In genomic region chr5:96087939-96088338, GRCh38 we compare ENCODE assay signal across 22 cellular contexts.
A peak's percentile ranks its signal among the peaks of the same experiment; 100 is the strongest.
DNase-seq lines count a peak whose midpoint lies in the region; ATAC-seq, FAIRE-seq and TF ChIP-seq lines count a peak whose summit lies in the region.
"Had no signal": no experiment of that assay in that cellular context is flagged by ENCODE, and none has a peak within 500 bp of the region (broad histone marks: within the 10 kb centered on the region; RNA-seq: fewer than 3 reads in every experiment).

No MANE protein-coding gene starts in this region.

- WGBS in A549 (ENCODE audit: missing lambda C conversion rate) = 13% methylated on average over 3 of the region's 3 CpGs
- WGBS in HepG2 (ENCODE audit: low lambda C conversion rate) = 28% methylated on average over 3 of the region's 3 CpGs
- 42 to 49% (median 45%) methylated on average over 3 of the region's 3 CpGs for WGBS in ovary, 3 donors

- intact Hi-C loops in HepG2 (cut with micrococcal nuclease; ENCODE audit: unreplicated experiment) (no loop called here), natural killer cell (cut with micrococcal nuclease) (no loop called here), ovary (cut with DNase I) (no loop called here)

- H3K27ac Mint-ChIP-seq in natural killer cell = no peak overlapping the region
- H3K27ac Mint-ChIP-seq: CD8-positive, alpha-beta memory T cell had no signal

- H2AFZ ChIP-seq in HepG2 (ENCODE audit: low read length) = no peak overlapping the region

- POLR2A ChIA-PET in A549 (lab: Yijun Ruan, JAX) = no interaction called here
- POLR2A ChIA-PET in HepG2 (lab: Yijun Ruan, JAX) = interaction anchor here (1.3 kb wide), 1 partner anchor 9 kb away, joined by 4 read pairs; no protein-coding TSS in a partner anchor

- no peaks in the 10 kb centered on the region for H3K9me3 Mint-ChIP-seq in natural killer cell
- H3K9me3 Mint-ChIP-seq: CD8-positive, alpha-beta memory T cell had no signal

- H3K36me3 ChIP-seq in HepG2 (replicated peaks in 1 of 2; ENCODE audit: control insufficient read depth in 1 of 2, insufficient read depth in 2 of 2, low read length in 2 of 2) (no peaks in the 10 kb centered on the region), ovary (no peaks in the 10 kb centered on the region)
- H3K36me3 ChIP-seq: BLaER1, SJSA1 had no signal

- TF ChIP-seq EP300 in A549 (IDR thresholded peaks at IDR 0.05) (peak in 1 of 2 experiments; percentile 16; a peak in 1 of 5 replicates), HepG2 (IDR thresholded peaks at IDR 0.05; ENCODE audit: low read depth in 2 of 2, low read length in 2 of 2) (no peak), HepG2 (CRISPR knock-in tag; IDR thresholded peaks at IDR 0.05; ENCODE audit: borderline replicate concordance) (no peak), ovary (IDR thresholded peaks at IDR 0.05) (no peak)

- ATAC-seq in A549 (peak in 1 of 2 experiments; percentile 47; a peak in 2 of 6 replicates), HepG2 (no peak; the same call in 2 of the 3 replicates), natural killer cell (no peak), SK-N-SH treated with all-trans-retinoic acid at 6 μM for 48 hours (no peak)

- FAIRE-seq in A549 (lab: Jason Lieb, UNC) = no peak
- FAIRE-seq in HepG2 (lab: Jason Lieb, UNC) = peak; percentile 8
- FAIRE-seq: GM12891, GM18507 had no signal

- no peaks in the 10 kb centered on the region for H3K4me1 Mint-ChIP-seq in natural killer cell
- H3K4me1 Mint-ChIP-seq: CD8-positive, alpha-beta memory T cell had no signal

- peaks cover 41% of the 10 kb centered on the region for H3K4me1 ChIP-seq in A549
- peaks cover 37% of the 10 kb centered on the region for H3K4me1 ChIP-seq in HepG2 (ENCODE audit: insufficient read depth, low read length)
- H3K4me1 ChIP-seq in ovary (ENCODE audit: insufficient read depth) = no peaks in the 10 kb centered on the region

- H3K4me3 ChIP-seq in A549 = no peak overlapping the region
- H3K4me3 ChIP-seq in HepG2 (replicated peaks in 1 of 3; ENCODE audit: insufficient read depth in 1 of 3, low read depth in 2 of 3, low read length in 3 of 3) = no peak overlapping the region
- H3K4me3 ChIP-seq in ovary = no peak overlapping the region
- H3K4me3 ChIP-seq: BLaER1, SJSA1 had no signal

- CTCF ChIA-PET in A549 (lab: Yijun Ruan, JAX) = interaction anchor here (1.1 kb wide), 1 partner anchor 248 kb away, joined by 4 read pairs; no protein-coding TSS in a partner anchor
- CTCF ChIA-PET in HepG2 (lab: Yijun Ruan, JAX; ENCODE audit: low intra/inter-chr PET ratio, low total read pairs) = no interaction called here

- peak overlapping the region; percentile 27 to 43; a peak in 3 of 6 replicates for H3K27ac ChIP-seq in A549
- no peak overlapping the region for H3K27ac ChIP-seq in HepG2 (ENCODE audit: extremely low read length, insufficient read depth, low read length)
- H3K27ac ChIP-seq in ovary = no peak overlapping the region
- H3K27ac ChIP-seq: BLaER1, SJSA1 had no signal

- no peak overlapping the region for H3K4me3 Mint-ChIP-seq in natural killer cell
- H3K4me3 Mint-ChIP-seq: CD8-positive, alpha-beta memory T cell had no signal

- H3K36me3 Mint-ChIP-seq in natural killer cell = no peaks in the 10 kb centered on the region
- H3K36me3 Mint-ChIP-seq: CD8-positive, alpha-beta memory T cell had no signal

- H3K9me3 ChIP-seq in A549 = no peaks in the 10 kb centered on the region
- H3K9me3 ChIP-seq in HepG2 (ENCODE audit: low read length) = no peaks in the 10 kb centered on the region
- no peaks in the 10 kb centered on the region for H3K9me3 ChIP-seq in ovary
- H3K9me3 ChIP-seq: BLaER1, SJSA1 had no signal

- H3K9ac ChIP-seq in HepG2 (ENCODE audit: insufficient read depth, low read depth, low read length) = no peak overlapping the region
- H3K9ac ChIP-seq: BLaER1 had no signal

- TF ChIP-seq CTCF in A549 (IDR thresholded peaks at IDR 0.05) (no peak), HepG2 (CRISPR knock-in tag; IDR thresholded peaks at IDR 0.05) (no peak), natural killer cell (IDR thresholded peaks at IDR 0.05) (no peak), ovary (IDR thresholded peaks at IDR 0.05) (no peak)

- TF ChIP-seq RAD21 in A549 (conservative IDR thresholded peaks at IDR 0.05 in 1 of 2, IDR thresholded peaks at IDR 0.05 in 1 of 2) = no peak
- no peak for TF ChIP-seq RAD21 in HepG2 (CRISPR knock-in tag; IDR thresholded peaks at IDR 0.05)

- H4K20me1 ChIP-seq in HepG2 (ENCODE audit: insufficient read depth, low read length) = no peaks in the 10 kb centered on the region
- H4K20me1 ChIP-seq: BLaER1 had no signal

- H3K27me3 ChIP-seq in HepG2 (ENCODE audit: control insufficient read depth in 1 of 2, insufficient read depth in 2 of 2, low read length in 2 of 2) (no peaks in the 10 kb centered on the region), ovary (no peaks in the 10 kb centered on the region)
- H3K27me3 ChIP-seq: BLaER1, SJSA1 had no signal

- no TSS peak for BruUV-seq in HepG2 (replicated peaks; lab: Mats Ljungman, UMichigan)

- H3K4me2 ChIP-seq in A549 (peak overlapping the region; percentile 38; the same call in 2 of the 3 replicates), HepG2 (ENCODE audit: low read depth, low read length) (no peak overlapping the region)
- H3K4me2 ChIP-seq: BLaER1 had no signal

- peaks cover 6 to 31% of the 10 kb centered on the region in 2 donors for H3K27me3 Mint-ChIP-seq in natural killer cell (ENCODE audit: low read depth in 2 of 2)

- in situ Hi-C loops in HepG2 (cut with HindIII; ENCODE audit: extremely low pct_ligation_motif_present, low pct_unique_long_range_greater_than_20kb) = no loop called here

- TF ChIP-seq POLR2A in A549 (IDR thresholded peaks at IDR 0.05; ENCODE audit: low read length) (no peak), HepG2 (IDR thresholded peaks at IDR 0.05; ENCODE audit: insufficient read depth in 1 of 2, low read depth in 2 of 2, low read length in 2 of 2) (no peak), ovary (IDR thresholded peaks at IDR 0.05) (no peak)

- DNase-seq in NCI-H1436 (lab: John Stamatoyannopoulos, UW) (peak; percentile 36), NCI-H1436 treated with DMSO at 0.1 percent for 48 hours (lab: John Stamatoyannopoulos, UW) (no peak), A549 (ENCODE audit: low read depth in 1 of 2, low spot score in 1 of 2) (no peak), NCI-H69 (lab: John Stamatoyannopoulos, UW) (peak; percentile 92), HepG2 (ENCODE audit: low spot score) (no peak), natural killer cell (no peak), ovary (no peak)
- DNase-seq: 8988T; CD8-positive, alpha-beta memory T cell; GDM1; KG1; NCI-H1048; NCI-H1694 treated with DMSO at 0.1 percent for 48 hours; NCI-H524 treated with DMSO at 0.1 percent for 48 hours; OCI-M1; RPMI8226; SW 1271 had no signal

- no peaks in the 10 kb centered on the region for H3K79me2 ChIP-seq in HepG2 (ENCODE audit: insufficient read depth, low read length)

TF ChIP-seq in A549, 52 proteins besides CTCF, POLR2A, EP300 and RAD21:
- TF ChIP-seq GATA3 (IDR thresholded peaks at IDR 0.05; ENCODE audit: borderline replicate concordance) = peak; percentile 45
- no peak for TF ChIP-seq HOXA7 (CRISPR knock-in tag; IDR thresholded peaks at IDR 0.05)
- TF ChIP-seq CEBPB (IDR thresholded peaks at IDR 0.05) = peak in 1 of 2 experiments; percentile 28; a peak in 1 of 4 replicates
- TF ChIP-seq KDM5A (IDR thresholded peaks at IDR 0.05) = no peak
TF ChIP-seq in A549: peak in this region for 2.

TF ChIP-seq in HepG2, 621 proteins besides CTCF, POLR2A, EP300 and RAD21 (continues in another document):
- no peak for TF ChIP-seq FOXA1 (IDR thresholded peaks at IDR 0.05)
- 0 out of 2 replicates have a peak, but pooled peaks have one; percentile 12 for TF ChIP-seq FOXA1 (CRISPR knock-in tag; IDR thresholded peaks at IDR 0.05)
- no peak for TF ChIP-seq FOXP1 (IDR thresholded peaks at IDR 0.05)
- TF ChIP-seq FOXP1 (CRISPR knock-in tag; IDR thresholded peaks at IDR 0.05) = peak; percentile 10; the same call in 1 of the 2 replicates
- 0 out of 2 replicates have a peak, but pooled peaks have one; percentile 7 for TF ChIP-seq CEBPB (IDR thresholded peaks at IDR 0.05; ENCODE audit: borderline replicate concordance, low read depth, low read length)
- no peak for TF ChIP-seq CHD4 (IDR thresholded peaks at IDR 0.05; ENCODE audit: borderline replicate concordance, low read length)
- TF ChIP-seq REPIN1 (CRISPR knock-in tag; IDR thresholded peaks at IDR 0.05; ENCODE audit: borderline replicate concordance, low read depth) = no peak

TF ChIP-seq in SK-N-SH treated with all-trans-retinoic acid at 6 μM for 48 hours, 23 proteins besides CTCF, POLR2A, EP300 and RAD21 (continues in another document):
- no peak for TF ChIP-seq ESRRG (CRISPR knock-in tag; IDR thresholded peaks at IDR 0.05)
- no peak for TF ChIP-seq TOX (CRISPR knock-in tag; IDR thresholded peaks at IDR 0.05; ENCODE audit: borderline replicate concordance)
- no peak for TF ChIP-seq ZFP3 (CRISPR knock-in tag; IDR thresholded peaks at IDR 0.05)
- no peak for TF ChIP-seq CREB5 (CRISPR knock-in tag; IDR thresholded peaks at IDR 0.05; ENCODE audit: low read depth)

Comparison
In these comparisons a context has a peak if more than half of its experiments do, and no peak if none do; other contexts are left out.
1. DNase-seq: peak in NCI-H1436 (single experiment) and NCI-H69 (single experiment); none in NCI-H1436 treated with DMSO at 0.1 percent for 48 hours (single experiment), A549 (0 of 2), HepG2 (single experiment), natural killer cell (single experiment) and ovary (0 of 5).
2. H3K27ac ChIP-seq: peak in A549 (2 of 2); none in HepG2 (single experiment) and ovary (0 of 2).